In the genomic region with DNA sequence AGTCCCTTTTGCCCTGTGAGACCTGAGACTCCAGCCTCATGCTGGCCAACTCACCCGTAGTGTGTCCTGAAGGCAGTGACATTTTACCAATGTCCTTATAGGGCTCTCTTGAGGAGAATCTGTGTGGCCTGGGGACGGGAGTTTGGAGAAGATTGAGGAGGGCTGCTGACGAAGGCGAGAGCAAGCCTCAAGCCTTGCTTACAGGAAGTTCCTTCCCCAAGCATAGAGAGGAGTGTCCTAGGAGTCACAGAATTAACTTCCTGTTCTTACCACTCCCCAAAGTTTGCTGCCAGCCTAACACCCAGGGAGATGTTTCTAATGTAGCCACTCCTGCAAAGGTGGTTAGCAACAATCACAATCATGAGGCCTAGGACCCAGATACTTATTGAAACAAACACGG, we compare ENCODE assay signal across 1 cellular context.
TF ChIP-seq lines count a peak whose summit lies in the region.

A gene with protein sequence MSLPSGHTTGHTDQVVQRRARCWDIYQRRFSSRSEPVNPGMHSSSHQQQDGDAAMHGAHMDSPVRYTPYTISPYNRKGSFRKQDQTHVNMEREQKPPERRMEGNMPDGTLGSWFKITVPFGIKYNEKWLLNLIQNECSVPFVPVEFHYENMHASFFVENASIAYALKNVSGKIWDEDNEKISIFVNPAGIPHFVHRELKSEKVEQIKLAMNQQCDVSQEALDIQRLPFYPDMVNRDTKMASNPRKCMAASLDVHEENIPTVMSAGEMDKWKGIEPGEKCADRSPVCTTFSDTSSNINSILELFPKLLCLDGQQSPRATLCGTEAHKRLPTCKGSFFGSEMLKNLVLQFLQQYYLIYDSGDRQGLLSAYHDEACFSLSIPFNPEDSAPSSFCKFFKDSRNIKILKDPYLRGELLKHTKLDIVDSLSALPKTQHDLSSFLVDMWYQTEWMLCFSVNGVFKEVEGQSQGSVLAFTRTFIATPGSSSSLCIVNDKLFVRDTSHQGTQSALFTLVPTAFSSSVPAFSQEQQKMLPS (minus strand): TSS at position 202 of the 400 bp plus-strand sequence. CDS start 120 bp downstream, at position 82.

TF ChIP-seq in K562, 482 proteins besides CTCF, POLR2A, EP300 and RAD21 (continued from another document):
- TF ChIP-seq ZNF318 (IDR thresholded peaks at IDR 0.05; ENCODE audit: borderline replicate concordance in 1 of 2, low read depth in 1 of 2) (no peak), OTX1 (CRISPR knock-in tag; IDR thresholded peaks at IDR 0.05) (no peak), BCL6 (CRISPR knock-in tag; IDR thresholded peaks at IDR 0.05) (no peak), MYNN (IDR thresholded peaks at IDR 0.05) (no peak), MYNN (CRISPR knock-in tag; IDR thresholded peaks at IDR 0.05) (no peak), FOXJ2 (tag; IDR thresholded peaks at IDR 0.05) (no peak), XRCC5 (IDR thresholded peaks at IDR 0.05; ENCODE audit: low read depth, low read length) (no peak), FOXA3 (CRISPR knock-in tag; conservative IDR thresholded peaks at IDR 0.05 in 1 of 2, IDR thresholded peaks at IDR 0.05 in 1 of 2) (no peak), SREBF1 (IDR thresholded peaks at IDR 0.05; ENCODE audit: borderline replicate concordance, low read depth, low read length) (no peak), MIER1 (IDR thresholded peaks at IDR 0.05; ENCODE audit: low read depth) (no peak), ILF3 (IDR thresholded peaks at IDR 0.05; ENCODE audit: borderline replicate concordance) (no peak), ASH1L (IDR thresholded peaks at IDR 0.05; ENCODE audit: borderline replicate concordance, low read depth, partially characterized antibody) (no peak), TEAD1 (CRISPR knock-in tag; IDR thresholded peaks at IDR 0.05) (no peak), DNMT1 (IDR thresholded peaks at IDR 0.05) (no peak), NBN (IDR thresholded peaks at IDR 0.05; ENCODE audit: low read depth) (no peak)
- TF ChIP-seq, protein P1, sequence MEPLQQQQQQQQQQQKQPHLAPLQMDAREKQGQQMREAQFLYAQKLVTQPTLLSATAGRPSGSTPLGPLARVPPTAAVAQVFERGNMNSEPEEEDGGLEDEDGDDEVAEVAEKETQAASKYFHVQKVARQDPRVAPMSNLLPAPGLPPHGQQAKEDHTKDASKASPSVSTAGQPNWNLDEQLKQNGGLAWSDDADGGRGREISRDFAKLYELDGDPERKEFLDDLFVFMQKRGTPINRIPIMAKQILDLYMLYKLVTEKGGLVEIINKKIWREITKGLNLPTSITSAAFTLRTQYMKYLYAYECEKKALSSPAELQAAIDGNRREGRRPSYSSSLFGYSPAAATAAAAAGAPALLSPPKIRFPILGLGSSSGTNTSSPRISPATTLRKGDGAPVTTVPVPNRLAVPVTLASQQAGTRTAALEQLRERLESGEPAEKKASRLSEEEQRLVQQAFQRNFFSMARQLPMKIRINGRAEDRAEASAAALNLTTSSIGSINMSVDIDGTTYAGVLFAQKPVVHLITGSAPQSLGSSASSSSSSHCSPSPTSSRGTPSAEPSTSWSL (CRISPR knock-in tag; IDR thresholded peaks at IDR 0.05; ENCODE audit: borderline replicate concordance), result no peak
- TF ChIP-seq, protein P2, sequence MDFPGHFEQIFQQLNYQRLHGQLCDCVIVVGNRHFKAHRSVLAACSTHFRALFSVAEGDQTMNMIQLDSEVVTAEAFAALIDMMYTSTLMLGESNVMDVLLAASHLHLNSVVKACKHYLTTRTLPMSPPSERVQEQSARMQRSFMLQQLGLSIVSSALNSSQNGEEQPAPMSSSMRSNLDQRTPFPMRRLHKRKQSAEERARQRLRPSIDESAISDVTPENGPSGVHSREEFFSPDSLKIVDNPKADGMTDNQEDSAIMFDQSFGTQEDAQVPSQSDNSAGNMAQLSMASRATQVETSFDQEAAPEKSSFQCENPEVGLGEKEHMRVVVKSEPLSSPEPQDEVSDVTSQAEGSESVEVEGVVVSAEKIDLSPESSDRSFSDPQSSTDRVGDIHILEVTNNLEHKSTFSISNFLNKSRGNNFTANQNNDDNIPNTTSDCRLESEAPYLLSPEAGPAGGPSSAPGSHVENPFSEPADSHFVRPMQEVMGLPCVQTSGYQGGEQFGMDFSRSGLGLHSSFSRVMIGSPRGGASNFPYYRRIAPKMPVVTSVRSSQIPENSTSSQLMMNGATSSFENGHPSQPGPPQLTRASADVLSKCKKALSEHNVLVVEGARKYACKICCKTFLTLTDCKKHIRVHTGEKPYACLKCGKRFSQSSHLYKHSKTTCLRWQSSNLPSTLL (IDR thresholded peaks at IDR 0.05), result no peak
